1 cellular context compared by ENCODE assay signal in the genomic region with DNA sequence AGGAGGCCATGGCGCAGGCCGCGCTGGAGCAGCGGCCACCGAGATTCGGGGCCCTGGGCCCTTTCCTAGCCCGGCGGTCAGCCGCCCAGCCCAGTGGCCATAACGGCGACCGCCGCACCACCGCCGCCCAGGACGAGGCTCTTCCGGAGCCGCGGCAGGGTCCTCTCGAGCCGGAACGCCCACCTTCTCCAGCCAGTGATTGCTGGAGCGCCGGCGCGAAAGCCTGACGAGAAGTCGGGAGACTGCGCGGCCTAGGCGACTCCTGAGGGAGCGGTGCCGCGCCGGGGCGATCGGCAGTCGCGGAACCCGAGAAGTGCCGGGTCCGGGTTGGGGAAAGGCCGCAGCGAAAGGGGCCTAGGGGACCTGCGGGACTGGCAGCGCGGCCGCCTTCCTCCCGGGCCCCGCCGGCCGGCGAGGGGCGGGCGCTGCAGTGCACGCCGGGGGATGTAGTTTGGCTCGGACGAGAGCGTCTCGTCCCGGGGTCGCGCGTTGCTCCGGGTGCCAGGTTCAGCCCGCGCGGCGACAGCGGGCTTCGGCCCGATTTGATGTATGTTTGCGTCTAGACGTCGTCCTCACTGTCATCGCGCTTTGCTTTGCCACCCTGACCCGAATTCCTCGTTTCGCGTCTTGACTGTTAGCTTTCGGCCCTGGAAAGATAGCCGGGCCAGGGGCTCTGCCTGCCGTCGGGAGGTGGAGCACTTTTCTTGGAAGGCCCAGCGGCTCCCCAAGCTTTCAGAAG.
A peak's percentile ranks its signal among the peaks of the same experiment; 100 is the strongest.
TF ChIP-seq lines count a peak whose summit lies in the region.

A gene with protein sequence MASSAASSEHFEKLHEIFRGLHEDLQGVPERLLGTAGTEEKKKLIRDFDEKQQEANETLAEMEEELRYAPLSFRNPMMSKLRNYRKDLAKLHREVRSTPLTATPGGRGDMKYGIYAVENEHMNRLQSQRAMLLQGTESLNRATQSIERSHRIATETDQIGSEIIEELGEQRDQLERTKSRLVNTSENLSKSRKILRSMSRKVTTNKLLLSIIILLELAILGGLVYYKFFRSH (minus strand): TSS at position 153 of the 739 bp plus-strand sequence. CDS start 143 bp downstream, at position 10.

TF ChIP-seq in K562, 482 proteins besides CTCF, POLR2A, EP300 and RAD21 (continued from another document and continues in another):
- TF ChIP-seq HDAC6 (IDR thresholded peaks at IDR 0.05; ENCODE audit: low read depth, low read length) (no peak), SAFB2 (IDR thresholded peaks at IDR 0.05; ENCODE audit: borderline replicate concordance, low read depth, low read length, severe bottlenecking) (no peak), CREB1 (IDR thresholded peaks at IDR 0.05) (peak; percentile 34; the same call in 1 of the 2 replicates), CREB1 (CRISPR knock-in tag; IDR thresholded peaks at IDR 0.05) (no peak), POLR2H (tag; IDR thresholded peaks at IDR 0.05; ENCODE audit: low read depth) (peak; percentile 16; the same call in 1 of the 2 replicates), RB1 (IDR thresholded peaks at IDR 0.05; ENCODE audit: low read depth) (peak; percentile 55; the same call in 1 of the 2 replicates), ZFX (CRISPR knock-in tag; IDR thresholded peaks at IDR 0.05) (peak; percentile 97), BCL6 (CRISPR knock-in tag; IDR thresholded peaks at IDR 0.05) (peak; percentile 57; the same call in 1 of the 2 replicates), REST (CRISPR knock-in tag; IDR thresholded peaks at IDR 0.05; ENCODE audit: low read depth) (0 out of 2 replicates have a peak, but pooled peaks have one; percentile 27), ATF1 (CRISPR knock-in tag; IDR thresholded peaks at IDR 0.05) (no peak), ATF1 (tag; IDR thresholded peaks at IDR 0.05) (peak; percentile 78), HEY1 (CRISPR knock-in tag; IDR thresholded peaks at IDR 0.05; ENCODE audit: borderline replicate concordance) (no peak), MTA3 (IDR thresholded peaks at IDR 0.05; ENCODE audit: borderline replicate concordance) (0 out of 2 replicates have a peak, but pooled peaks have one; percentile 18), TGIF2 (CRISPR knock-in tag; IDR thresholded peaks at IDR 0.05) (no peak), CREM (IDR thresholded peaks at IDR 0.05; ENCODE audit: low read depth) (peak; percentile 53), KDM1A (IDR thresholded peaks at IDR 0.05) (peak in 1 of 2 experiments; percentile 29; a peak in 2 of 4 replicates), ZNF589 (CRISPR knock-in tag; IDR thresholded peaks at IDR 0.05; ENCODE audit: low read depth) (no peak), MAZ (CRISPR knock-in tag; conservative IDR thresholded peaks at IDR 0.05 in 1 of 2, IDR thresholded peaks at IDR 0.05 in 1 of 2) (peak; percentile 57 to 70), HDAC2 (IDR thresholded peaks at IDR 0.05) (peak; percentile 46; the same call in 1 of the 2 replicates), RBM25 (IDR thresholded peaks at IDR 0.05; ENCODE audit: low read depth, low read length, severe bottlenecking) (peak; percentile 15), RBBP5 (IDR thresholded peaks at IDR 0.05; ENCODE audit: borderline replicate concordance, insufficient read depth, low read length, poor library complexity, severe bottlenecking) (peak; percentile 93), ZC3H8 (IDR thresholded peaks at IDR 0.05) (no peak), TBP (optimal IDR thresholded peaks at IDR 0.05; ENCODE audit: low read depth, low read length) (peak; percentile 38), DNMT1 (IDR thresholded peaks at IDR 0.05) (no peak), POLR2B (IDR thresholded peaks at IDR 0.05; ENCODE audit: low read depth, partially characterized antibody) (peak; percentile 9), TARDBP (IDR thresholded peaks at IDR 0.05) (0 out of 2 replicates have a peak, but pooled peaks have one; percentile 53), MYNN (IDR thresholded peaks at IDR 0.05) (0 out of 2 replicates have a peak, but pooled peaks have one; percentile 13), MYNN (CRISPR knock-in tag; IDR thresholded peaks at IDR 0.05) (no peak), ERF (CRISPR knock-in tag; IDR thresholded peaks at IDR 0.05) (peak; percentile 89; the same call in 1 of the 2 replicates), ZBTB17 (CRISPR knock-in tag; IDR thresholded peaks at IDR 0.05) (peak; percentile 56; the same call in 1 of the 2 replicates), KLF6 (CRISPR knock-in tag; IDR thresholded peaks at IDR 0.05; ENCODE audit: borderline replicate concordance) (no peak), C11orf30 (IDR thresholded peaks at IDR 0.05; ENCODE audit: low read depth) (peak; percentile 58), BRF1 (IDR thresholded peaks at IDR 0.05; ENCODE audit: borderline replicate concordance, extremely low read depth, insufficient read length) (no peak), ZNF175 (CRISPR knock-in tag; IDR thresholded peaks at IDR 0.05; ENCODE audit: low read depth) (0 out of 2 replicates have a peak, but pooled peaks have one; percentile 19), RNF2 (IDR thresholded peaks at IDR 0.05) (0 out of 2 replicates have a peak, but pooled peaks have one; percentile 23), KHSRP (IDR thresholded peaks at IDR 0.05) (no peak), SOX6 (IDR thresholded peaks at IDR 0.05) (0 out of 2 replicates have a peak, but pooled peaks have one; percentile 14), SIN3A (IDR thresholded peaks at IDR 0.05; ENCODE audit: borderline replicate concordance in 2 of 2, control insufficient read depth in 1 of 2, low read depth in 2 of 2, low read length in 2 of 2) (peak; percentile 32 to 84; a peak in 1 of 4 replicates), SRSF9 (IDR thresholded peaks at IDR 0.05; ENCODE audit: borderline replicate concordance, low read depth, low read length) (no peak), SMAD4 (CRISPR knock-in tag; conservative IDR thresholded peaks at IDR 0.05) (peak; percentile 32; the same call in 1 of the 2 replicates), PURB (CRISPR knock-in tag; IDR thresholded peaks at IDR 0.05; ENCODE audit: low read depth) (no peak), RUNX1 (IDR thresholded peaks at IDR 0.05; ENCODE audit: low read depth) (no peak), NFIX (CRISPR knock-in tag; IDR thresholded peaks at IDR 0.05; ENCODE audit: low read depth) (no peak), SP1 (CRISPR knock-in tag; IDR thresholded peaks at IDR 0.05) (peak; percentile 91), CREB3 (tag; conservative IDR thresholded peaks at IDR 0.05; ENCODE audit: low read depth) (peak; percentile 78; the same call in 1 of the 2 replicates), GTF2E2 (tag; IDR thresholded peaks at IDR 0.05) (peak; percentile 16; the same call in 1 of the 2 replicates), CCNT2 (IDR thresholded peaks at IDR 0.05; ENCODE audit: borderline replicate concordance, extremely low read depth, insufficient read length, low read depth, low read length) (peak; percentile 67), FIP1L1 (IDR thresholded peaks at IDR 0.05; ENCODE audit: low read depth, low read length, poor library complexity, severe bottlenecking) (peak; percentile 94), ZBTB7A (IDR thresholded peaks at IDR 0.05; ENCODE audit: borderline replicate concordance, control insufficient read depth, low read depth, low read length) (peak; percentile 35; the same call in 1 of the 2 replicates), PML (IDR thresholded peaks at IDR 0.05; ENCODE audit: low read length) (peak; percentile 31; the same call in 1 of the 2 replicates)
- TF ChIP-seq, protein P1, sequence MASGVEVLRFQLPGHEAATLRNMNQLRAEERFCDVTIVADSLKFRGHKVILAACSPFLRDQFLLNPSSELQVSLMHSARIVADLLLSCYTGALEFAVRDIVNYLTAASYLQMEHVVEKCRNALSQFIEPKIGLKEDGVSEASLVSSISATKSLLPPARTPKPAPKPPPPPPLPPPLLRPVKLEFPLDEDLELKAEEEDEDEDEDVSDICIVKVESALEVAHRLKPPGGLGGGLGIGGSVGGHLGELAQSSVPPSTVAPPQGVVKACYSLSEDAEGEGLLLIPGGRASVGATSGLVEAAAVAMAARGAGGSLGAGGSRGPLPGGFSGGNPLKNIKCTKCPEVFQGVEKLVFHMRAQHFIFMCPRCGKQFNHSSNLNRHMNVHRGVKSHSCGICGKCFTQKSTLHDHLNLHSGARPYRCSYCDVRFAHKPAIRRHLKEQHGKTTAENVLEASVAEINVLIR (CRISPR knock-in tag; IDR thresholded peaks at IDR 0.05) = 0 out of 2 replicates have a peak, but pooled peaks have one; percentile 6
- TF ChIP-seq, protein P2, sequence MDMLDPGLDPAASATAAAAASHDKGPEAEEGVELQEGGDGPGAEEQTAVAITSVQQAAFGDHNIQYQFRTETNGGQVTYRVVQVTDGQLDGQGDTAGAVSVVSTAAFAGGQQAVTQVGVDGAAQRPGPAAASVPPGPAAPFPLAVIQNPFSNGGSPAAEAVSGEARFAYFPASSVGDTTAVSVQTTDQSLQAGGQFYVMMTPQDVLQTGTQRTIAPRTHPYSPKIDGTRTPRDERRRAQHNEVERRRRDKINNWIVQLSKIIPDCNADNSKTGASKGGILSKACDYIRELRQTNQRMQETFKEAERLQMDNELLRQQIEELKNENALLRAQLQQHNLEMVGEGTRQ (CRISPR knock-in tag; IDR thresholded peaks at IDR 0.05) = peak; percentile 11; the same call in 1 of the 2 replicates
- TF ChIP-seq, protein P3, sequence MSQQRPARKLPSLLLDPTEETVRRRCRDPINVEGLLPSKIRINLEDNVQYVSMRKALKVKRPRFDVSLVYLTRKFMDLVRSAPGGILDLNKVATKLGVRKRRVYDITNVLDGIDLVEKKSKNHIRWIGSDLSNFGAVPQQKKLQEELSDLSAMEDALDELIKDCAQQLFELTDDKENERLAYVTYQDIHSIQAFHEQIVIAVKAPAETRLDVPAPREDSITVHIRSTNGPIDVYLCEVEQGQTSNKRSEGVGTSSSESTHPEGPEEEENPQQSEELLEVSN (IDR thresholded peaks at IDR 0.05; ENCODE audit: borderline replicate concordance in 1 of 2, extremely low read depth in 1 of 2, insufficient read depth in 1 of 2, insufficient read length in 1 of 2, low read depth in 1 of 2, low read length in 1 of 2, poor library complexity in 1 of 2, severe bottlenecking in 1 of 2) = peak; percentile 50 to 71
- TF ChIP-seq, protein P4, sequence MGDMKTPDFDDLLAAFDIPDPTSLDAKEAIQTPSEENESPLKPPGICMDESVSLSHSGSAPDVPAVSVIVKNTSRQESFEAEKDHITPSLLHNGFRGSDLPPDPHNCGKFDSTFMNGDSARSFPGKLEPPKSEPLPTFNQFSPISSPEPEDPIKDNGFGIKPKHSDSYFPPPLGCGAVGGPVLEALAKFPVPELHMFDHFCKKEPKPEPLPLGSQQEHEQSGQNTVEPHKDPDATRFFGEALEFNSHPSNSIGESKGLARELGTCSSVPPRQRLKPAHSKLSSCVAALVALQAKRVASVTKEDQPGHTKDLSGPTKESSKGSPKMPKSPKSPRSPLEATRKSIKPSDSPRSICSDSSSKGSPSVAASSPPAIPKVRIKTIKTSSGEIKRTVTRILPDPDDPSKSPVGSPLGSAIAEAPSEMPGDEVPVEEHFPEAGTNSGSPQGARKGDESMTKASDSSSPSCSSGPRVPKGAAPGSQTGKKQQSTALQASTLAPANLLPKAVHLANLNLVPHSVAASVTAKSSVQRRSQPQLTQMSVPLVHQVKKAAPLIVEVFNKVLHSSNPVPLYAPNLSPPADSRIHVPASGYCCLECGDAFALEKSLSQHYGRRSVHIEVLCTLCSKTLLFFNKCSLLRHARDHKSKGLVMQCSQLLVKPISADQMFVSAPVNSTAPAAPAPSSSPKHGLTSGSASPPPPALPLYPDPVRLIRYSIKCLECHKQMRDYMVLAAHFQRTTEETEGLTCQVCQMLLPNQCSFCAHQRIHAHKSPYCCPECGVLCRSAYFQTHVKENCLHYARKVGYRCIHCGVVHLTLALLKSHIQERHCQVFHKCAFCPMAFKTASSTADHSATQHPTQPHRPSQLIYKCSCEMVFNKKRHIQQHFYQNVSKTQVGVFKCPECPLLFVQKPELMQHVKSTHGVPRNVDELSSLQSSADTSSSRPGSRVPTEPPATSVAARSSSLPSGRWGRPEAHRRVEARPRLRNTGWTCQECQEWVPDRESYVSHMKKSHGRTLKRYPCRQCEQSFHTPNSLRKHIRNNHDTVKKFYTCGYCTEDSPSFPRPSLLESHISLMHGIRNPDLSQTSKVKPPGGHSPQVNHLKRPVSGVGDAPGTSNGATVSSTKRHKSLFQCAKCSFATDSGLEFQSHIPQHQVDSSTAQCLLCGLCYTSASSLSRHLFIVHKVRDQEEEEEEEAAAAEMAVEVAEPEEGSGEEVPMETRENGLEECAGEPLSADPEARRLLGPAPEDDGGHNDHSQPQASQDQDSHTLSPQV (IDR thresholded peaks at IDR 0.05) = 0 out of 2 replicates have a peak, but pooled peaks have one; percentile 3
